ENCODE assay signal across 8 cellular contexts in genomic region chr12:64696065-64696741, GRCh38.
DNase-seq lines count a peak whose midpoint lies in the region; ATAC-seq and TF ChIP-seq lines count a peak whose summit lies in the region.

No MANE protein-coding gene starts in this region.

- peak in 10 of 12 donors; percentile 30 to 65 (median 53) for TF ChIP-seq CTCF in heart left ventricle (IDR thresholded peaks at IDR 0.05)
- peak; percentile 41 for TF ChIP-seq CTCF in fibroblast of the aortic adventitia (IDR thresholded peaks at IDR 0.05; ENCODE audit: insufficient read depth, low read length)
- TF ChIP-seq CTCF in smooth muscle cell (IDR thresholded peaks at IDR 0.05; ENCODE audit: borderline replicate concordance, insufficient read depth, poor library complexity, severe bottlenecking): peak; percentile 44
- peak in 2 of 4 experiments; percentile 44 to 55 for TF ChIP-seq CTCF in prostate gland (IDR thresholded peaks at IDR 0.05)

- no peaks in the 10 kb centered on the region for H3K27me3 ChIP-seq in heart left ventricle
- H3K27me3 ChIP-seq in smooth muscle cell (ENCODE audit: low read depth): no peaks in the 10 kb centered on the region
- no peaks in the 10 kb centered on the region for H3K27me3 ChIP-seq in prostate gland (replicated peaks; ENCODE audit: insufficient read depth)

- no peak overlapping the region for H3K4me2 ChIP-seq in smooth muscle cell

- no peaks in the 10 kb centered on the region for H3F3A ChIP-seq in smooth muscle cell (ENCODE audit: low read depth)

- H3K9me3 ChIP-seq in heart left ventricle: no peaks in the 10 kb centered on the region
- no peaks in the 10 kb centered on the region for H3K9me3 ChIP-seq in smooth muscle cell (replicated peaks; ENCODE audit: low read depth)
- H3K9me3 ChIP-seq in prostate gland: no peaks in the 10 kb centered on the region

- H3K79me2 ChIP-seq in smooth muscle cell (ENCODE audit: low read depth): no peaks in the 10 kb centered on the region

- TF ChIP-seq POLR2A in heart left ventricle (IDR thresholded peaks at IDR 0.05): no peak
- no peak for TF ChIP-seq POLR2A in prostate gland (IDR thresholded peaks at IDR 0.05)

- ATAC-seq in heart left ventricle: peak in 2 of 4 donors; percentile 12 to 19
- no peak for ATAC-seq in GM18867 (IDR thresholded peaks at IDR 0.05; ENCODE audit: unreplicated experiment)

- H3K27ac ChIP-seq in heart left ventricle (peak overlapping the region in 6 of 12 donors; percentile 16 to 42 (median 32)), smooth muscle cell (ENCODE audit: low read depth) (no peak overlapping the region), prostate gland (no peak overlapping the region)

- intact Hi-C loops in heart left ventricle (cut with DNase I): loop anchor here in 9 of 10 donors (1.0 to 5.0 kb wide), 4 partner anchors 84 to 147 kb away; partner anchors contain the start of gene RASSF3 (in 4 of the 9)
- intact Hi-C loops in cardiac septum (cut with DNase I): loop anchor here (1.0 kb wide), 1 partner anchor 147 kb away; no protein-coding TSS in a partner anchor
- intact Hi-C loops in prostate gland (cut with DNase I): loop anchor here (2.0 kb wide), 1 partner anchor 147 kb away; no protein-coding TSS in a partner anchor

- H3K4me3 ChIP-seq in heart left ventricle (no peak overlapping the region), fibroblast of the aortic adventitia (ENCODE audit: low read depth, low read length) (no peak overlapping the region), smooth muscle cell (no peak overlapping the region), prostate gland (no peak overlapping the region)

- no peak overlapping the region for H3K9ac ChIP-seq in smooth muscle cell (ENCODE audit: low read depth)

- DNase-seq in heart left ventricle: no peak
- DNase-seq in cardiac septum (ENCODE audit: low spot score): no peak
- DNase-seq in RKO (ENCODE audit: low spot score): peak; percentile 52
- DNase-seq in fibroblast of the aortic adventitia (ENCODE audit: low read depth): peak; percentile 74
- no peak for DNase-seq in smooth muscle cell (lab: John Stamatoyannopoulos, UW; ENCODE audit: unreplicated experiment)
- DNase-seq in SHP77 treated with DMSO at 0.1 percent for 48 hours (lab: John Stamatoyannopoulos, UW): no peak
- no peak for DNase-seq in prostate gland (ENCODE audit: low spot score)

- H3K4me1 ChIP-seq in heart left ventricle: peaks cover 0 to 48% (median 13%) of the 10 kb centered on the region in 12 donors
- H3K4me1 ChIP-seq in smooth muscle cell (ENCODE audit: low read depth): peaks cover 17% of the 10 kb centered on the region
- H3K4me1 ChIP-seq in prostate gland (replicated peaks): no peaks in the 10 kb centered on the region

- no peaks in the 10 kb centered on the region for H4K20me1 ChIP-seq in smooth muscle cell (ENCODE audit: low read depth)

- H3K36me3 ChIP-seq in heart left ventricle (peaks cover 0 to 67% (median 46%) of the 10 kb centered on the region in 9 donors), smooth muscle cell (ENCODE audit: low read depth) (no peaks in the 10 kb centered on the region), prostate gland (no peaks in the 10 kb centered on the region)

- WGBS in heart left ventricle, 4 donors: 22 to 30% (median 28%) methylated on average over 1 of the region's 1 CpG
- WGBS in smooth muscle cell (ENCODE audit: low lambda C conversion rate): 94% methylated on average over 1 of the region's 1 CpG
- 23% methylated on average over 1 of the region's 1 CpG for WGBS in prostate gland

- no peak overlapping the region for H2AFZ ChIP-seq in smooth muscle cell (ENCODE audit: low read depth)

Comparison
In these comparisons a context has a peak if more than half of its experiments do, and no peak if none do; other contexts are left out.
1. DNase-seq: peak in RKO (single experiment) and fibroblast of the aortic adventitia (single experiment); none in heart left ventricle (0 of 5), cardiac septum (single experiment), smooth muscle cell (single experiment), SHP77 treated with DMSO at 0.1 percent for 48 hours (single experiment) and prostate gland (single experiment).